Comparison of ENCODE assay signal across 9 cellular contexts in the genomic region with DNA sequence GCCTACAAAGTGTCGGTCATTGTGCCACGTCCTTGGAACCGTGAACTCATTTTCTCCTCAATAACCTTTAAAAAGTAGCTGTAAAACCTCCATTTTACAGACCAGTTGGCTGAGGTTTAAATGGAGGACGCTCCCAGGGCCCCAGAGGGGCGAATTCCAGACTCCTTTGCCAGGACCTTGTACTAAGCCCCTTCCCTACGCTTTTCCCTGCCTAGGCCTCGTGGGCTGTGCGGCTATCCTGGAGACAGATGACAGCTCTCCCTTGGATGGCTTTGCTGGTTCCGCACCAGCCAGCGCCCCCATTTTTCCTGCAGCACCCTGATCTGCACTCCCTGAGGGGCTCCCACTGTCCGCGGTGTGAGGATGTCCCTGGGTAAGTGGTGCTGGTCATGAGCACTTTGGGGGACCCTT. TPM values are rescaled to one million over a fixed set of nuclear protein-coding genes. Genes with fewer than 3 reads are reported as not detected.
DNase-seq lines count a peak whose midpoint lies in the region; ATAC-seq, FAIRE-seq and TF ChIP-seq lines count a peak whose summit lies in the region.
"Had no signal": no experiment of that assay in that cellular context is flagged by ENCODE, and none has a peak within 500 bp of the region (broad histone marks: within the 10 kb centered on the region; RNA-seq: fewer than 3 reads in every experiment).

No MANE protein-coding gene starts in this region.

- no peak for ATAC-seq in gastroesophageal sphincter

- no peaks in the 10 kb centered on the region for H3K9me3 ChIP-seq in gastroesophageal sphincter

- H3K36me3 ChIP-seq in gastroesophageal sphincter: peaks cover 0 to 35% of the 10 kb centered on the region in 2 donors

- H3K27me3 ChIP-seq in gastroesophageal sphincter: no peaks in the 10 kb centered on the region

- TF ChIP-seq EP300 in gastroesophageal sphincter (IDR thresholded peaks at IDR 0.05): no peak

- no peak for FAIRE-seq in RCC 7860 (lab: Jason Lieb, UNC)

- 6 to 14% methylated on average over 3 to 6 of the region's 12 CpGs for WGBS in gastroesophageal sphincter (ENCODE audit: low coverage in 1 of 2), 2 donors

- peak overlapping the region; percentile 92 for H3K27ac ChIP-seq in VCaP
- H3K27ac ChIP-seq in gastroesophageal sphincter: peak overlapping the region; percentile 82 to 87 (median 85)

- DNase-seq in GM12864 (ENCODE audit: low read depth) (no peak), retinal pigment epithelial cell (ENCODE audit: low read depth) (no peak), hippocampal formation (lab: John Stamatoyannopoulos, UW) (no peak), ureter (ENCODE audit: low spot score) (no peak), RCC 7860 (ENCODE audit: low spot score) (no peak)
- DNase-seq in NK-92 treated with Interleukin-12 subunit alpha and Interleukin-12 subunit beta, amount 100 ng/mL, for 24 hours (lab: John Stamatoyannopoulos, UW): no peak
- DNase-seq: stimulated activated naive CD4-positive, alpha-beta T cell had no signal

- TF ChIP-seq CTCF in GM12864 (IDR thresholded peaks at IDR 0.05; ENCODE audit: low read depth, low read length, missing control alignments): no peak
- no peak for TF ChIP-seq CTCF in VCaP (conservative IDR thresholded peaks at IDR 0.05)
- TF ChIP-seq CTCF in gastroesophageal sphincter (IDR thresholded peaks at IDR 0.05): no peak
- no peak for TF ChIP-seq CTCF in retinal pigment epithelial cell (conservative IDR thresholded peaks at IDR 0.05; ENCODE audit: low read depth, low read length)

- H3K4me1 ChIP-seq in gastroesophageal sphincter: peaks cover 0 to 25% (median 4%) of the 10 kb centered on the region in 3 donors

- no peak for TF ChIP-seq POLR2A in gastroesophageal sphincter (IDR thresholded peaks at IDR 0.05)

- H3K4me3 ChIP-seq in GM12864 (ENCODE audit: low read depth, low read length) (peak overlapping the region; percentile 82), gastroesophageal sphincter (peak overlapping the region; percentile 95 to 97), retinal pigment epithelial cell (ENCODE audit: low read length) (peak overlapping the region; percentile 87)

RNA-seq across cellular contexts. Expression of a gene that starts 12.1 kb away (rescaled TPM):
- total RNA-seq in gastroesophageal sphincter (10 to 100 TPM in 2 of 4 donors, 1 to 10 TPM in 2; 6.7 to 26.5 (median 11.1) TPM), ureter (54.1 TPM)

RNA-seq across cellular contexts. Expression of a gene that starts 25.4 kb away (rescaled TPM):
- total RNA-seq in gastroesophageal sphincter: 10 to 100 TPM; 26.0 to 42.3 (median 36.0) TPM
- 67.9 TPM for total RNA-seq in ureter
